8 cellular contexts compared by ENCODE assay signal in the genomic region with DNA sequence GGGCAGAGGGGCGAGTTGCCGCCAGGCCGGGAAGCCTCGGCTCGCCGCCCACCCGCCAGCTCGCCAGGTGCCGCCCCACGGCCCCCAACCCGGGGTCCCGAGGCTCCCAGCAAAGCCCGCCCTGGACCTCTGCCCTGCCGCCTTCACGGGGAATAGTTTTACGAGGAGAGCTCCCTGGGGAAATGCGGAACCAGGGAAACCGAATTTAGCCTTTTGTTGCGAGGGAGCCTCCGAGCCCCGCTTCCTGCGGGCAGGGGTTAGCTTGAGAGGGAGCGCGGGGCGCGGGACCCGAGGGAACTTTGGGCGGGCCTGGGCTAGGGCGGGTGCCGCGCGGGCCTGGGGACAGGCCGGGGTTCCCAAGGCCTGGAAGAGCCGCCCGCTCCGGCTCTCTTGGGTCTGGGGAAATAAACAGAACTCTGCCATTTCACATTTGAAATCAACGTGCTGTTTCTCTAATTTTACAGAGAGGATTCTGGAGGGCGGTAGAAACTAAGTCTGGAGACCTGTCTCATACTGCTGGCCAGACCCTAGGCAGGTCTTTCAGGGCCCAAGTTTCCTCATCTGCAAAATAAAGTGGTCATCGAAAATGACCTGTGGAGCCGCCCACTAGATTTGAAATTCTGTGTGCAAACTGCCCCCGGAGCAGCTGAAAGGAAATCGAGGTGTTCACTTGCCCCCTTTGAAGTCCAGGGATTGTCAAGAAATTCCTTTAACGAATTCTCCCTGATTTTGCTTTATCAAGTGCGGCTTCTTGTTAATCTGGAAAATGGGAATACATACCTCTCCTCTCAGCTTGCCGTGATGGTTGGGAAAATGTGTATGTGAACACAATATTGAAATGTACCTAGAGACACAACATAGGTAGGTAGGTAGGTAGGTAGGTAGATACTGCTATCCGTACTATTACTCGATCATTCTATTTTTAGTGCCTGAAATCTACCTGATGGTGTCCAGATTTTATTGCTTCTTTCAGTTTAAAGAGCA. TPM values are rescaled to one million over a fixed set of nuclear protein-coding genes. Genes with fewer than 3 reads are reported as not detected.
A peak's percentile ranks its signal among the peaks of the same experiment; 100 is the strongest.
DNase-seq lines count a peak whose midpoint lies in the region; ATAC-seq, FAIRE-seq and TF ChIP-seq lines count a peak whose summit lies in the region.

No MANE protein-coding gene starts in this region.

- TF ChIP-seq EP300 in esophagus muscularis mucosa (IDR thresholded peaks at IDR 0.05) = no peak

- TF ChIP-seq POLR2A in esophagus muscularis mucosa (IDR thresholded peaks at IDR 0.05; ENCODE audit: low read depth) = no peak

- peak; percentile 14 for ATAC-seq in HG02610 (IDR thresholded peaks at IDR 0.05; ENCODE audit: unreplicated experiment)
- peak; percentile 9 for ATAC-seq in activated CD8-positive, alpha-beta T cell treated with anti-CD3 and anti-CD28 coated beads, Interleukin-2, amount 10 ng/mL, durations not matched to agents 7 days and 5 days
- peak; percentile 14 for ATAC-seq in naive thymus-derived CD4-positive, alpha-beta T cell
- ATAC-seq in upper lobe of right lung = peak; percentile 10

- H3K27me3 ChIP-seq in esophagus muscularis mucosa (peaks cover 0 to 4% (median 0%) of the 10 kb centered on the region in 4 donors), upper lobe of right lung (no peaks in the 10 kb centered on the region)
- H3K27me3 ChIP-seq in naive thymus-derived CD4-positive, alpha-beta T cell (ENCODE audit: control insufficient read depth in 2 of 2, insufficient read depth in 2 of 2, low read length in 2 of 2) = no peaks in the 10 kb centered on the region

- FAIRE-seq in RCC 7860 (lab: Jason Lieb, UNC) = no peak

- CTCF ChIA-PET in activated CD8-positive, alpha-beta T cell treated with anti-CD3 and anti-CD28 coated beads, Interleukin-2, amount 10 ng/mL, durations not matched to agents 7 days and 5 days (lab: Charles Lee) = interaction anchor here (0.9 to 10.7 kb wide), 6 partner anchors 10 to 390 kb away, joined by 3 to 401 read pairs (median 4); no protein-coding TSS in a partner anchor
- CTCF ChIA-PET in naive thymus-derived CD4-positive, alpha-beta T cell (lab: Charles Lee) = interaction anchor here (0.7 to 12.1 kb wide), 3 partner anchors 30 to 309 kb away, joined by 3 to 230 read pairs (median 202); no protein-coding TSS in a partner anchor

- DNase-seq in GDM1 (lab: John Stamatoyannopoulos, UW) = peak; percentile 70
- DNase-seq in NCI-H146 treated with DMSO at 0.1 percent for 48 hours (lab: John Stamatoyannopoulos, UW; ENCODE audit: unreplicated experiment) = peak; percentile 41
- peak; percentile 27 for DNase-seq in activated CD8-positive, alpha-beta T cell treated with anti-CD3 and anti-CD28 coated beads, Interleukin-2, amount 10 ng/mL, durations not matched to agents 7 days and 5 days
- peak; percentile 94 for DNase-seq in esophagus muscularis mucosa (ENCODE audit: extremely low spot score)
- peak in 6 of 9 donors; percentile 13 to 36 (median 27) for DNase-seq in naive thymus-derived CD4-positive, alpha-beta T cell
- DNase-seq in upper lobe of right lung = peak; percentile 83
- DNase-seq in RCC 7860 (ENCODE audit: low spot score) = no peak

- H3K36me3 ChIP-seq in esophagus muscularis mucosa = peaks cover 19 to 32% (median 26%) of the 10 kb centered on the region in 4 donors
- H3K36me3 ChIP-seq in naive thymus-derived CD4-positive, alpha-beta T cell (ENCODE audit: control insufficient read depth in 2 of 3, insufficient read depth in 3 of 3, low read length in 3 of 3) = peaks cover 0 to 8% (median 0%) of the 10 kb centered on the region in 3 experiments
- H3K36me3 ChIP-seq in upper lobe of right lung = peaks cover 25% of the 10 kb centered on the region

- H3K27ac Mint-ChIP-seq in activated CD8-positive, alpha-beta T cell treated with anti-CD3 and anti-CD28 coated beads, Interleukin-2, amount 10 ng/mL, durations not matched to agents 7 days and 5 days = peak overlapping the region; percentile 62
- H3K27ac Mint-ChIP-seq in naive thymus-derived CD4-positive, alpha-beta T cell = peak overlapping the region; percentile 22 to 82 (median 73)

- no peaks in the 10 kb centered on the region for H3K9me3 Mint-ChIP-seq in activated CD8-positive, alpha-beta T cell treated with anti-CD3 and anti-CD28 coated beads, Interleukin-2, amount 10 ng/mL, durations not matched to agents 7 days and 5 days (ENCODE audit: insufficient read depth)
- peaks cover 0 to 2% (median 0%) of the 10 kb centered on the region in 11 donors for H3K9me3 Mint-ChIP-seq in naive thymus-derived CD4-positive, alpha-beta T cell

- peak overlapping the region; percentile 97 to 99 (median 98) for H3K27ac ChIP-seq in esophagus muscularis mucosa (replicated peaks in 1 of 4)
- peak overlapping the region; percentile 64 for H3K27ac ChIP-seq in naive thymus-derived CD4-positive, alpha-beta T cell (ENCODE audit: low read depth, low read length)
- peak overlapping the region; percentile 99 for H3K27ac ChIP-seq in upper lobe of right lung

- no peaks in the 10 kb centered on the region for H3K9me3 ChIP-seq in esophagus muscularis mucosa
- H3K9me3 ChIP-seq in naive thymus-derived CD4-positive, alpha-beta T cell (ENCODE audit: control insufficient read depth in 2 of 3, low read length in 3 of 3) = no peaks in the 10 kb centered on the region
- H3K9me3 ChIP-seq in upper lobe of right lung = no peaks in the 10 kb centered on the region

- peaks cover 31% of the 10 kb centered on the region for H3K27me3 Mint-ChIP-seq in activated CD8-positive, alpha-beta T cell treated with anti-CD3 and anti-CD28 coated beads, Interleukin-2, amount 10 ng/mL, durations not matched to agents 7 days and 5 days (ENCODE audit: low read depth)
- peaks cover 0 to 30% (median 0%) of the 10 kb centered on the region in 5 donors for H3K27me3 Mint-ChIP-seq in naive thymus-derived CD4-positive, alpha-beta T cell

- peaks cover 39 to 55% (median 48%) of the 10 kb centered on the region in 4 donors for H3K4me1 ChIP-seq in esophagus muscularis mucosa
- peaks cover 10 to 14% of the 10 kb centered on the region in 2 donors for H3K4me1 ChIP-seq in naive thymus-derived CD4-positive, alpha-beta T cell (ENCODE audit: control insufficient read depth in 2 of 2, insufficient read depth in 2 of 2, low read length in 2 of 2)
- H3K4me1 ChIP-seq in upper lobe of right lung = peaks cover 44% of the 10 kb centered on the region

- POLR2A ChIA-PET in activated CD8-positive, alpha-beta T cell treated with anti-CD3 and anti-CD28 coated beads, Interleukin-2, amount 10 ng/mL, durations not matched to agents 7 days and 5 days (lab: Charles Lee) = interaction anchor here (0.7 to 1.0 kb wide), 3 partner anchors 91 to 308 kb away, joined by 3 read pairs; no protein-coding TSS in a partner anchor
- POLR2A ChIA-PET in naive thymus-derived CD4-positive, alpha-beta T cell (lab: Charles Lee) = interaction anchor here (0.7 to 1.9 kb wide), 3 partner anchors 304 to 346 kb away, joined by 3 to 14 read pairs (median 5); no protein-coding TSS in a partner anchor

- TF ChIP-seq CTCF in esophagus muscularis mucosa (IDR thresholded peaks at IDR 0.05) (no peak), upper lobe of right lung (IDR thresholded peaks at IDR 0.05) (no peak)

- intact Hi-C loops in esophagus muscularis mucosa (cut with DNase I) = loop anchor here (1.0 to 10.0 kb wide), 3 partner anchors 185 to 1242 kb away; partner anchors contain the start of gene ARPC5
- intact Hi-C loops in naive thymus-derived CD4-positive, alpha-beta T cell (cut with micrococcal nuclease) = loop anchor here (1.0 to 10.0 kb wide), 8 partner anchors 35 to 1080 kb away; partner anchors contain the start of genes RGS16 (in 2 of the 2), RNASEL (in 2 of the 2), CACNA1E (in 1 of the 2) and NPL (in 1 of the 2)
- intact Hi-C loops in upper lobe of right lung (cut with DNase I) = loop anchor here (5.0 kb wide), 1 partner anchor 305 kb away; no protein-coding TSS in a partner anchor

- peaks cover 31% of the 10 kb centered on the region for H3K4me1 Mint-ChIP-seq in activated CD8-positive, alpha-beta T cell treated with anti-CD3 and anti-CD28 coated beads, Interleukin-2, amount 10 ng/mL, durations not matched to agents 7 days and 5 days (ENCODE audit: low read depth)
- peaks cover 22 to 44% (median 34%) of the 10 kb centered on the region in 7 donors for H3K4me1 Mint-ChIP-seq in naive thymus-derived CD4-positive, alpha-beta T cell

- WGBS in esophagus muscularis mucosa = 27% methylated on average over 23 of the region's 47 CpGs

- peaks cover 28% of the 10 kb centered on the region for H3K36me3 Mint-ChIP-seq in activated CD8-positive, alpha-beta T cell treated with anti-CD3 and anti-CD28 coated beads, Interleukin-2, amount 10 ng/mL, durations not matched to agents 7 days and 5 days (ENCODE audit: low read depth)
- H3K36me3 Mint-ChIP-seq in naive thymus-derived CD4-positive, alpha-beta T cell = peaks cover 0 to 34% (median 4%) of the 10 kb centered on the region in 5 donors

- H3K4me3 Mint-ChIP-seq in activated CD8-positive, alpha-beta T cell treated with anti-CD3 and anti-CD28 coated beads, Interleukin-2, amount 10 ng/mL, durations not matched to agents 7 days and 5 days = peak overlapping the region; percentile 70
- H3K4me3 Mint-ChIP-seq in naive thymus-derived CD4-positive, alpha-beta T cell = peak overlapping the region; percentile 63 to 98 (median 94)

- H3K4me3 ChIP-seq in esophagus muscularis mucosa (peak overlapping the region; percentile 83 to 96 (median 96)), upper lobe of right lung (peak overlapping the region; percentile 94)
- peak overlapping the region; percentile 73 for H3K4me3 ChIP-seq in naive thymus-derived CD4-positive, alpha-beta T cell (ENCODE audit: low read length)

RNA-seq across cellular contexts. Expression of gene GLUL, which starts 0.7 kb away (rescaled TPM):
- total RNA-seq in activated CD8-positive, alpha-beta T cell treated with anti-CD3 and anti-CD28 coated beads, Interleukin-2, amount 10 ng/mL, durations not matched to agents 7 days and 5 days = 10 to 100 TPM; 97.5 to 98.0 TPM
- 1,000 to 10,000 TPM; 2,071 to 4,011 (median 3,051) TPM for total RNA-seq in esophagus muscularis mucosa
- 100 to 1,000 TPM in 3 of 5 experiments, 10 to 100 TPM in 2; 66.2 to 357 (median 112) TPM for total RNA-seq in naive thymus-derived CD4-positive, alpha-beta T cell
- 10 to 100 TPM; 44.9 to 57.8 TPM for polyA plus RNA-seq in naive thymus-derived CD4-positive, alpha-beta T cell
- total RNA-seq in upper lobe of right lung = 1,001 TPM

RNA-seq across cellular contexts. Expression of gene TEDDM1, which starts 8.1 kb away (rescaled TPM):
- total RNA-seq in activated CD8-positive, alpha-beta T cell treated with anti-CD3 and anti-CD28 coated beads, Interleukin-2, amount 10 ng/mL, durations not matched to agents 7 days and 5 days = not detected
- total RNA-seq in esophagus muscularis mucosa = not detected
- not detected for total RNA-seq in naive thymus-derived CD4-positive, alpha-beta T cell
- under 1 TPM; 0.07 TPM for polyA plus RNA-seq in naive thymus-derived CD4-positive, alpha-beta T cell
- not detected for total RNA-seq in upper lobe of right lung

RNA-seq across cellular contexts. Expression of gene RGSL1, which starts 57.6 kb away (rescaled TPM):
- not detected for total RNA-seq in activated CD8-positive, alpha-beta T cell treated with anti-CD3 and anti-CD28 coated beads, Interleukin-2, amount 10 ng/mL, durations not matched to agents 7 days and 5 days
- total RNA-seq in esophagus muscularis mucosa (not detected), upper lobe of right lung (not detected)
- total RNA-seq in naive thymus-derived CD4-positive, alpha-beta T cell = not detected
- polyA plus RNA-seq in naive thymus-derived CD4-positive, alpha-beta T cell = not detected
